33 cellular contexts compared by ENCODE assay signal in genomic region chr4:13570916-13571315, GRCh38. TPM values are rescaled to one million over a fixed set of nuclear protein-coding genes. Genes with fewer than 3 reads are reported as not detected.
"Had no signal": no experiment of that assay in that cellular context is flagged by ENCODE, and none has a peak within 500 bp of the region (broad histone marks: within the 10 kb centered on the region; RNA-seq: fewer than 3 reads in every experiment).

No MANE protein-coding gene starts in this region.

- H3K27me3 ChIP-seq: brain microvascular endothelial cell, dorsolateral prefrontal cortex, esophagus squamous epithelium, foreskin keratinocyte, gastrocnemius medialis, heart left ventricle had no signal

- DNase-seq: activated CD4-positive, alpha-beta memory T cell treated with anti-CD3 and anti-CD28 coated beads for 36 hours; activated CD4-positive, alpha-beta T cell treated with anti-CD3 and anti-CD28 coated beads for 36 hours; activated CD4-positive, alpha-beta T cell treated with anti-CD3 and anti-CD28 coated beads, Interleukin-2, amount 10 ng/mL, durations not matched to agents 24 days and 14 days; activated CD4-positive, CD25-positive, alpha-beta regulatory T cell; activated CD4-positive, CD25-positive, alpha-beta regulatory T cell treated with anti-CD3 and anti-CD28 coated beads, Interleukin-2, amount 50 U/mL, for 72 hours; activated CD8-positive, alpha-beta memory T cell treated with anti-CD3 and anti-CD28 coated beads, Interleukin-2, amount 10 ng/mL, durations not matched to agents 7 days and 5 days; activated CD8-positive, alpha-beta memory T cell treated with anti-CD3 and anti-CD28 coated beads, Interleukin-2, amount 50 U/mL, for 4 hours; activated CD8-positive, alpha-beta T cell treated with anti-CD3 and anti-CD28 coated beads, Interleukin-2, amount 10 ng/mL, durations not matched to agents 7 days and 5 days; activated effector memory CD4-positive, alpha-beta T cell treated with anti-CD3 and anti-CD28 coated beads, Interleukin-2, amount 50 U/mL, for 16 hours; activated naive CD4-positive, alpha-beta T cell; activated naive CD4-positive, alpha-beta T cell treated with anti-CD3 and anti-CD28 coated beads, Interleukin-2, amount 10 ng/mL, durations not matched to agents 7 days and 5 days; activated naive CD8-positive, alpha-beta T cell treated with anti-CD3 and anti-CD28 coated beads, Interleukin-2, amount 10 ng/mL, durations not matched to agents 7 days and 5 days; activated T-cell treated with anti-CD3 and anti-CD28 coated beads, Interleukin-2, amount 50 U/mL, for 1 hour; activated T-cell treated with anti-CD3 and anti-CD28 coated beads, Interleukin-2, amount 50 U/mL, for 48 hours; amniotic stem cell; anterior cingulate cortex; brain microvascular endothelial cell; dorsolateral prefrontal cortex; effector memory CD4-positive, alpha-beta T cell; endodermal cell; erythroblast; esophagus squamous epithelium; foreskin keratinocyte; gastrocnemius medialis; glutamatergic neuron; heart left ventricle; T-helper 2 cell had no signal

- H3K4me1 ChIP-seq: esophagus squamous epithelium, foreskin keratinocyte, gastrocnemius medialis, heart left ventricle had no signal

- H3K27ac ChIP-seq: brain microvascular endothelial cell, coronary artery, dorsolateral prefrontal cortex, esophagus squamous epithelium, foreskin keratinocyte, gastrocnemius medialis, heart left ventricle had no signal

- H3K9me3 ChIP-seq: esophagus squamous epithelium, gastrocnemius medialis, heart left ventricle had no signal

- H3K4me3 ChIP-seq: coronary artery, dorsolateral prefrontal cortex, esophagus squamous epithelium, gastrocnemius medialis, heart left ventricle had no signal

RNA-seq across cellular contexts. Expression of gene NKX3-2, which starts 26.6 kb away (rescaled TPM):
- total RNA-seq: activated CD4-positive, alpha-beta memory T cell treated with anti-CD3 and anti-CD28 coated beads for 36 hours; activated CD4-positive, alpha-beta T cell treated with anti-CD3 and anti-CD28 coated beads for 36 hours; activated CD4-positive, alpha-beta T cell treated with anti-CD3 and anti-CD28 coated beads, Interleukin-2, amount 10 ng/mL, durations not matched to agents 24 days and 14 days; activated CD8-positive, alpha-beta memory T cell treated with anti-CD3 and anti-CD28 coated beads for 36 hours; activated CD8-positive, alpha-beta memory T cell treated with anti-CD3 and anti-CD28 coated beads, Interleukin-2, amount 10 ng/mL, durations not matched to agents 7 days and 5 days; activated CD8-positive, alpha-beta T cell treated with anti-CD3 and anti-CD28 coated beads, Interleukin-2, amount 10 ng/mL, durations not matched to agents 7 days and 5 days; activated naive CD4-positive, alpha-beta T cell treated with anti-CD3 and anti-CD28 coated beads, Interleukin-2, amount 50 U/mL, for 72 hours; activated naive CD8-positive, alpha-beta T cell treated with anti-CD3 and anti-CD28 coated beads, Interleukin-2, amount 10 ng/mL, durations not matched to agents 7 days and 5 days; activated T-helper 1 cell treated with anti-CD3 and anti-CD28 coated beads, Interleukin-12 subunit alpha, Interleukin-12 subunit beta, Interleukin-2, Interleukin-4 antibody, amounts not matched to agents 30 ng/mL and 10 ng/mL and 1 ng/mL, durations not matched to agents 14 hours and 24 hours and 36 hours; activated T-helper 2 cell treated with anti-CD3 and anti-CD28 coated beads, Interferon-gamma antibody, Interleukin-2, Interleukin-4, amounts not matched to agents 10 μg/mL and 5 μg/mL and 100 μg/mL, durations not matched to agents 14 hours and 24 hours and 36 hours; dorsolateral prefrontal cortex; gastrocnemius medialis; T-helper 1 cell treated with Interleukin-12 subunit alpha and Interleukin-12 subunit beta and Interleukin-4 antibody, amounts not matched to agents 30 ng/mL and 1 ng/mL, for 36 hours had no signal
- polyA plus RNA-seq: heart left ventricle had no signal
